Comparison of ENCODE assay signal across 8 cellular contexts in the genomic region with DNA sequence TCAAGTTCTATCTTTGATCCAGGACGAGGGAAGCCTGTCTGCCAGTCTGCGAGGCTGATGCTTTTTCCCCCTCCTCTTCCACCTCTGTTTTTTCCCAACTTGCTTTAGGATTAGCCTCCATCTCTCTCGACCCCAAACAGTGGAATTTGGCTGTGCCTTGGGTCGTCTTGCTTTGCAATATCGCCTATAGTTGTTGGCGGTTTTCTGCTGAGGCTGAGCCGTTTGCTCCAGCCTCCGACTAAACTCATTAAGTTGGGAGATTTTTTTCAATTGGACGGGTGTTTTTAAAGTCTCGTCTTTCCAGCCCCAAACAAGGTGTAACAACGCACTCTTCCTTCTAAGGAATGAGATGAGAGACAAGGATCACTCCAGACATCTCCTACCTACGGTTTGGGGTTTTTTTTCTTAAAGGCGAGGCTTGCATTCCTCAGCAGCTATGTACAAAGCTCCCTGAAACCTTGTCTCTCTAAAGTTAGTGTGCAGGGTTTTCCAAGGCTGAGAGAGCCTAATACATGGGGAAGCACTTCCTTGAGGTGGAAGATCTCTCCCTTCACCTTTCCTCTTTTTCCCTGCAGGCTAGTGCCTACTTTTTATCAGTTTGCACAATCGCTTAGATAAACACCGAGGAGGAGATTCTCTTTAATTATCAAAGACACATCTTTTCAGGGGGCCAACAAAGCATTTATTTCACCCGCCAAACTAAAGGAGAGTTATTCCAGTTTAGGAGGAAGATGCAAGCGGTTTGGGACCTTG. TPM values are rescaled to one million over a fixed set of nuclear protein-coding genes. Genes with fewer than 3 reads are reported as not detected.
A peak's percentile ranks its signal among the peaks of the same experiment; 100 is the strongest.
DNase-seq lines count a peak whose midpoint lies in the region; TF ChIP-seq lines count a peak whose summit lies in the region.

No MANE protein-coding gene starts in this region.

- peaks cover 41% of the 10 kb centered on the region for H3K4me1 Mint-ChIP-seq in Caco-2 (ENCODE audit: low read depth, unreplicated experiment)
- H3K4me1 Mint-ChIP-seq in activated CD4-positive, alpha-beta memory T cell treated with anti-CD3 and anti-CD28 coated beads for 36 hours (ENCODE audit: low read depth), result peaks cover 9% of the 10 kb centered on the region

- H3K27me3 ChIP-seq in Caco-2 (replicated peaks; ENCODE audit: control insufficient read depth, insufficient read depth, low read length), result no peaks in the 10 kb centered on the region
- peaks cover 96% of the 10 kb centered on the region for H3K27me3 ChIP-seq in NT2/D1 (ENCODE audit: insufficient read depth, insufficient read length)
- H3K27me3 ChIP-seq in ovary, result no peaks in the 10 kb centered on the region

- H3K9me3 ChIP-seq in Caco-2 (no peaks in the 10 kb centered on the region), NT2/D1 (ENCODE audit: insufficient read depth, low read length) (no peaks in the 10 kb centered on the region), ovary (no peaks in the 10 kb centered on the region)

- no peaks in the 10 kb centered on the region for H3K27me3 Mint-ChIP-seq in Caco-2 (ENCODE audit: insufficient read depth, unreplicated experiment)
- H3K27me3 Mint-ChIP-seq in activated CD4-positive, alpha-beta memory T cell treated with anti-CD3 and anti-CD28 coated beads for 36 hours, result peaks cover 74% of the 10 kb centered on the region

- 2 to 6% (median 5%) methylated on average over 17 of the region's 17 CpGs for whole genome bisulfite sequencing in ovary, 3 donors

- intact Hi-C loops in Caco-2 (cut with micrococcal nuclease; ENCODE audit: unreplicated experiment) (loop anchor here (1.0 to 5.0 kb wide), 10 partner anchors 60 to 563 kb away; no protein-coding TSS in a partner anchor), ovary (cut with DNase I) (loop anchor here (5.0 to 10.0 kb wide), 9 partner anchors 141 to 1061 kb away; no protein-coding TSS in a partner anchor)
- intact Hi-C loops in activated CD4-positive, alpha-beta memory T cell treated with anti-CD3 and anti-CD28 coated beads for 36 hours (cut with micrococcal nuclease), result loop anchor here (2.0 to 10.0 kb wide), 2 partner anchors 23 to 909 kb away; no protein-coding TSS in a partner anchor

- no peak for TF ChIP-seq POLR2A in ovary (IDR thresholded peaks at IDR 0.05)

- CTCF ChIA-PET in Caco-2 (lab: Charles Lee), result no interaction called here
- CTCF ChIA-PET in activated CD4-positive, alpha-beta memory T cell treated with anti-CD3 and anti-CD28 coated beads for 36 hours (lab: Charles Lee), result no interaction called here

- H3K36me3 ChIP-seq in Caco-2 (ENCODE audit: control insufficient read depth, insufficient read depth, low read length), result no peaks in the 10 kb centered on the region
- H3K36me3 ChIP-seq in NT2/D1 (ENCODE audit: insufficient read depth, insufficient read length, low read length), result no peaks in the 10 kb centered on the region
- H3K36me3 ChIP-seq in ovary, result no peaks in the 10 kb centered on the region

- H3K4me3 ChIP-seq in Caco-2 (ENCODE audit: low read depth, low read length) (peak overlapping the region; percentile 80), NT2/D1 (ENCODE audit: insufficient read length, low read depth) (peak overlapping the region; percentile 8), epithelial cell of proximal tubule (ENCODE audit: low read depth, low read length) (peak overlapping the region; percentile 94), ovary (peak overlapping the region; percentile 73)

- TF ChIP-seq CTCF in Caco-2 (IDR thresholded peaks at IDR 0.05; ENCODE audit: insufficient read depth in 1 of 2, low read depth in 1 of 2, low read length in 1 of 2, severe bottlenecking in 1 of 2, unreplicated experiment in 1 of 2), result no peak
- no peak for TF ChIP-seq CTCF in epithelial cell of proximal tubule (conservative IDR thresholded peaks at IDR 0.05; ENCODE audit: low read depth, low read length)
- TF ChIP-seq CTCF in ovary (IDR thresholded peaks at IDR 0.05), result no peak

- POLR2A ChIA-PET in Caco-2 (lab: Charles Lee), result interaction anchor here (0.6 to 2.8 kb wide), 4 partner anchors 11 to 154 kb away, joined by 3 to 24 read pairs (median 14); no protein-coding TSS in a partner anchor
- POLR2A ChIA-PET in activated CD4-positive, alpha-beta memory T cell treated with anti-CD3 and anti-CD28 coated beads for 36 hours (lab: Charles Lee), result no interaction called here

- H3K4me3 Mint-ChIP-seq in Caco-2 (ENCODE audit: unreplicated experiment), result peak overlapping the region; percentile 83
- H3K4me3 Mint-ChIP-seq in activated CD4-positive, alpha-beta memory T cell treated with anti-CD3 and anti-CD28 coated beads for 36 hours, result no peak overlapping the region

- H3K36me3 Mint-ChIP-seq in Caco-2 (ENCODE audit: insufficient read depth, unreplicated experiment), result peaks cover 51% of the 10 kb centered on the region
- H3K36me3 Mint-ChIP-seq in activated CD4-positive, alpha-beta memory T cell treated with anti-CD3 and anti-CD28 coated beads for 36 hours, result no peaks in the 10 kb centered on the region

- peak overlapping the region; percentile 82 to 98 for H3K27ac ChIP-seq in ovary

- H3K4me1 ChIP-seq in Caco-2 (peaks cover 33% of the 10 kb centered on the region), NT2/D1 (ENCODE audit: insufficient read depth, insufficient read length) (peaks cover 4% of the 10 kb centered on the region), ovary (ENCODE audit: insufficient read depth) (peaks cover 3% of the 10 kb centered on the region)

- DNase-seq in Caco-2 (peak; percentile 75 to 79), NT2/D1 (ENCODE audit: low read depth, low spot score) (no peak), epithelial cell of proximal tubule (ENCODE audit: low read depth) (no peak), ovary (peak in 2 of 5 donors; percentile 18 to 25), DMS53 (lab: John Stamatoyannopoulos, UW) (no peak), GDM1 (lab: John Stamatoyannopoulos, UW) (no peak), Kasumi-1 (lab: John Stamatoyannopoulos, UW) (no peak)
- DNase-seq in activated CD4-positive, alpha-beta memory T cell treated with anti-CD3 and anti-CD28 coated beads for 36 hours, result no peak

- H3K9ac ChIP-seq in NT2/D1 (ENCODE audit: insufficient read length, low read depth), result no peak overlapping the region

- no peak for TF ChIP-seq EP300 in ovary (IDR thresholded peaks at IDR 0.05)

- H3K27ac Mint-ChIP-seq in Caco-2 (ENCODE audit: unreplicated experiment), result peak overlapping the region; percentile 84
- no peak overlapping the region for H3K27ac Mint-ChIP-seq in activated CD4-positive, alpha-beta memory T cell treated with anti-CD3 and anti-CD28 coated beads for 36 hours

- BruUV-seq in Caco-2 (replicated peaks; lab: Mats Ljungman, UMichigan), result no TSS peak

- no peaks in the 10 kb centered on the region for H3K9me3 Mint-ChIP-seq in Caco-2 (ENCODE audit: unreplicated experiment)
- no peaks in the 10 kb centered on the region for H3K9me3 Mint-ChIP-seq in activated CD4-positive, alpha-beta memory T cell treated with anti-CD3 and anti-CD28 coated beads for 36 hours

RNA-seq across cellular contexts. Expression of gene NR2F2, which starts 4.7 kb away (rescaled TPM):
- 134 and 140 TPM in 2 replicates for total RNA-seq in Caco-2 (2022)
- 17.6 and 17.7 TPM in 2 replicates for total RNA-seq in epithelial cell of proximal tubule
- 100 to 1,000 TPM in 6 of 7 donors, 10 to 100 TPM in 1; 68.6 to 424 (median 343) TPM for total RNA-seq in ovary
- polyA plus RNA-seq in ovary, result 100 to 1,000 TPM; 230 to 392 TPM
- not detected for total RNA-seq in activated CD4-positive, alpha-beta memory T cell treated with anti-CD3 and anti-CD28 coated beads for 36 hours

Comparison
In these comparisons a context has a peak if more than half of its experiments do, and no peak if none do; other contexts are left out.
1. DNase-seq: peak in Caco-2 (2 of 2); none in NT2/D1 (single experiment), epithelial cell of proximal tubule (single experiment), activated CD4-positive, alpha-beta memory T cell treated with anti-CD3 and anti-CD28 coated beads for 36 hours (single experiment), DMS53 (single experiment), GDM1 (single experiment) and Kasumi-1 (0 of 2).
2. H3K4me3 ChIP-seq: peak in every context shown above with its lines; median percentile 94 in epithelial cell of proximal tubule; 80 in Caco-2; 73 in ovary; 8 in NT2/D1.
3. RNA of gene NR2F2, which starts 4.7 kb away (total RNA-seq): 68.6 to 424 TPM in ovary, 134 to 140 TPM in Caco-2 and 17.6 to 17.7 TPM in epithelial cell of proximal tubule; not detected in activated CD4-positive, alpha-beta memory T cell treated with anti-CD3 and anti-CD28 coated beads for 36 hours; every median in the first group is over 10 times any median in the second.